Comparison of ENCODE assay signal across 16 cellular contexts in the genomic region with DNA sequence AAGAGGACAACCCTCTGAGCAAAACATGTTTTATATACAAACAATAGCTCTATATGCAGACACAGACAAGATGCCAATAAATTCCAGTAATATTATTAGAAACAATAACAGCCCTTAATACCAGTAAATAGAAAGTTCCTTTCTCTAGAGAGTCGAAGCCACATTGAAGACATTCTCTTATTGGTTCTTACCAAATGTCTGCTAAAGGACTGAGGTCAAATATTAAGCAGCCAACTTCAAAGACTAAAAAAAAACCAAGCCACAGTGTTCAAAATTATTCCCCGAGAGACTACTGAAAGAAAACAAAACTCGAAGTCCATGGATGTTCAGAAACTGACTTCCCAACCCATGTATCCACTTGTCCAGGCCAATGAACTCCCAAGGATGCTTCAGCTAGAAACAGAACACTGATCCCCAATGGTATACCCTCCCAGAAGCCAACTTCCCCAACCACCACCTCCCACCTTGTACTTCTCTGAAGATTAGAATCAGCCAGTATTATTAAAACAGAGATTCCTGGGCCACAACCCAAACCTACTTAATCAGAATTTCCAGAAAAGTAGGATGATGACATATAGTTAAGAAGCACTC. TPM values are rescaled to one million over a fixed set of nuclear protein-coding genes. Genes with fewer than 3 reads are reported as not detected.
"Had no signal": no experiment of that assay in that cellular context is flagged by ENCODE, and none has a peak within 500 bp of the region (broad histone marks: within the 10 kb centered on the region; RNA-seq: fewer than 3 reads in every experiment).

No MANE protein-coding gene starts in this region.

- DNase-seq: activated CD4-positive, alpha-beta T cell treated with anti-CD3 and anti-CD28 coated beads, Interleukin-2, amount 10 ng/mL, durations not matched to agents 24 days and 14 days; activated CD8-positive, alpha-beta T cell treated with anti-CD3 and anti-CD28 coated beads, Interleukin-2, amount 10 ng/mL, durations not matched to agents 7 days and 5 days; activated naive CD4-positive, alpha-beta T cell treated with anti-CD3 and anti-CD28 coated beads for 36 hours; activated T-cell treated with anti-CD3 and anti-CD28 coated beads, Interleukin-2, amount 50 U/mL, for 4 hours; anterior cingulate cortex; effector CD8-positive, alpha-beta T cell; left lung; nephron progenitor cell; occipital lobe; posterior cingulate gyrus had no signal

- H3K27ac Mint-ChIP-seq: activated CD4-positive, alpha-beta T cell treated with anti-CD3 and anti-CD28 coated beads, Interleukin-2, amount 10 ng/mL, durations not matched to agents 24 days and 14 days; activated CD8-positive, alpha-beta T cell treated with anti-CD3 and anti-CD28 coated beads, Interleukin-2, amount 10 ng/mL, durations not matched to agents 7 days and 5 days; activated naive CD4-positive, alpha-beta T cell treated with anti-CD3 and anti-CD28 coated beads for 36 hours; nephron progenitor cell; stimulated activated naive CD8-positive, alpha-beta T cell treated with anti-CD3 and anti-CD28 coated beads, Interleukin-15, Interleukin-2, amounts not matched to agents 100 ng/mL and 50 ng/mL, for 24 hours; T-helper 1 cell treated with Interleukin-12 subunit alpha and Interleukin-12 subunit beta and Interleukin-4 antibody, amounts not matched to agents 30 μg/mL and 1 μg/mL, for 36 hours had no signal

- H3K27ac ChIP-seq: left lung had no signal

- ATAC-seq: activated CD8-positive, alpha-beta T cell treated with anti-CD3 and anti-CD28 coated beads, Interleukin-2, amount 10 ng/mL, durations not matched to agents 7 days and 5 days; activated T-cell treated with anti-CD3 and anti-CD28 coated beads, Interleukin-2, amount 50 U/mL, for 4 hours; esophagus mucosa; left lung had no signal

- H3K27me3 Mint-ChIP-seq: activated CD4-positive, alpha-beta T cell treated with anti-CD3 and anti-CD28 coated beads, Interleukin-2, amount 10 ng/mL, durations not matched to agents 24 days and 14 days; brain; central memory CD8-positive, alpha-beta T cell; stimulated activated naive CD8-positive, alpha-beta T cell treated with anti-CD3 and anti-CD28 coated beads, Interleukin-15, Interleukin-2, amounts not matched to agents 100 ng/mL and 50 ng/mL, for 24 hours had no signal

- H3K9me3 Mint-ChIP-seq: activated CD4-positive, alpha-beta T cell treated with anti-CD3 and anti-CD28 coated beads, Interleukin-2, amount 10 ng/mL, durations not matched to agents 24 days and 14 days; activated naive CD4-positive, alpha-beta T cell treated with anti-CD3 and anti-CD28 coated beads for 36 hours; activated T-cell treated with anti-CD3 and anti-CD28 coated beads, Interleukin-2, amount 50 U/mL, for 4 hours; brain; nephron progenitor cell; T-helper 1 cell treated with Interleukin-12 subunit alpha and Interleukin-12 subunit beta and Interleukin-4 antibody, amounts not matched to agents 30 μg/mL and 1 μg/mL, for 36 hours had no signal

- H3K4me1 Mint-ChIP-seq: activated CD4-positive, alpha-beta T cell treated with anti-CD3 and anti-CD28 coated beads, Interleukin-2, amount 10 ng/mL, durations not matched to agents 24 days and 14 days; central memory CD8-positive, alpha-beta T cell had no signal

- H3K4me3 Mint-ChIP-seq: activated CD4-positive, alpha-beta T cell treated with anti-CD3 and anti-CD28 coated beads, Interleukin-2, amount 10 ng/mL, durations not matched to agents 24 days and 14 days; activated CD8-positive, alpha-beta T cell treated with anti-CD3 and anti-CD28 coated beads, Interleukin-2, amount 10 ng/mL, durations not matched to agents 7 days and 5 days; activated naive CD4-positive, alpha-beta T cell treated with anti-CD3 and anti-CD28 coated beads for 36 hours; activated T-cell treated with anti-CD3 and anti-CD28 coated beads, Interleukin-2, amount 50 U/mL, for 4 hours; brain; central memory CD8-positive, alpha-beta T cell; nephron progenitor cell; stimulated activated naive CD8-positive, alpha-beta T cell treated with anti-CD3 and anti-CD28 coated beads, Interleukin-15, Interleukin-2, amounts not matched to agents 100 ng/mL and 50 ng/mL, for 24 hours; T-helper 1 cell treated with Interleukin-12 subunit alpha and Interleukin-12 subunit beta and Interleukin-4 antibody, amounts not matched to agents 30 μg/mL and 1 μg/mL, for 36 hours had no signal

- H3K9me3 ChIP-seq: left lung had no signal

- H3K36me3 ChIP-seq: left lung had no signal

- H3K4me3 ChIP-seq: left lung, skin epidermis had no signal

- H3K27me3 ChIP-seq: left lung had no signal

RNA-seq across cellular contexts. Expression of gene FAM13C, which starts 51.9 kb away (rescaled TPM):
- total RNA-seq: activated CD4-positive, alpha-beta T cell treated with anti-CD3 and anti-CD28 coated beads, Interleukin-2, amount 10 ng/mL, durations not matched to agents 24 days and 14 days; activated CD8-positive, alpha-beta T cell treated with anti-CD3 and anti-CD28 coated beads, Interleukin-2, amount 10 ng/mL, durations not matched to agents 7 days and 5 days; activated naive CD4-positive, alpha-beta T cell treated with anti-CD3 and anti-CD28 coated beads for 36 hours; activated T-cell treated with anti-CD3 and anti-CD28 coated beads, Interleukin-2, amount 50 U/mL, for 4 hours had no signal
